Comparison of ENCODE assay signal across 8 cellular contexts in genomic region chr9:114806571-114806970, GRCh38. TPM values are rescaled to one million over a fixed set of nuclear protein-coding genes. Genes with fewer than 3 reads are reported as not detected.
DNase-seq lines count a peak whose midpoint lies in the region; ATAC-seq and TF ChIP-seq lines count a peak whose summit lies in the region.

No MANE protein-coding gene starts in this region.

- intact Hi-C loops in stomach (cut with DNase I; ENCODE audit: low total_unique reads), result no loop called here

- no peaks in the 10 kb centered on the region for H3K36me3 ChIP-seq in stomach

- CTCF ChIA-PET in activated CD8-positive, alpha-beta memory T cell treated with anti-CD3 and anti-CD28 coated beads, Interleukin-2, amount 10 ng/mL, durations not matched to agents 7 days and 5 days (lab: Charles Lee), result interaction anchor here (0.7 kb wide), 1 partner anchor 54 kb away, joined by 5 read pairs; no protein-coding TSS in a partner anchor

- TF ChIP-seq CTCF in stomach (IDR thresholded peaks at IDR 0.05), result no peak

- H3K27me3 Mint-ChIP-seq in activated CD8-positive, alpha-beta memory T cell treated with anti-CD3 and anti-CD28 coated beads, Interleukin-2, amount 10 ng/mL, durations not matched to agents 7 days and 5 days, result peaks cover 21% of the 10 kb centered on the region
- no peaks in the 10 kb centered on the region for H3K27me3 Mint-ChIP-seq in activated naive CD8-positive, alpha-beta T cell treated with anti-CD3 and anti-CD28 coated beads, Interleukin-2, amount 50 U/mL, for 24 hours

- peaks cover 20 to 40% (median 33%) of the 10 kb centered on the region in 4 donors for H3K4me1 ChIP-seq in stomach

- peak overlapping the region in 1 of 4 donors; percentile 24 for H3K4me3 ChIP-seq in stomach

- no peak for TF ChIP-seq POLR2A in stomach (IDR thresholded peaks at IDR 0.05)

- peaks cover 23% of the 10 kb centered on the region for H3K4me1 Mint-ChIP-seq in activated CD8-positive, alpha-beta memory T cell treated with anti-CD3 and anti-CD28 coated beads, Interleukin-2, amount 10 ng/mL, durations not matched to agents 7 days and 5 days
- peaks cover 27% of the 10 kb centered on the region for H3K4me1 Mint-ChIP-seq in activated naive CD8-positive, alpha-beta T cell treated with anti-CD3 and anti-CD28 coated beads, Interleukin-2, amount 50 U/mL, for 24 hours

- H3K4me3 Mint-ChIP-seq in activated CD8-positive, alpha-beta memory T cell treated with anti-CD3 and anti-CD28 coated beads, Interleukin-2, amount 10 ng/mL, durations not matched to agents 7 days and 5 days, result no peak overlapping the region
- H3K4me3 Mint-ChIP-seq in activated naive CD8-positive, alpha-beta T cell treated with anti-CD3 and anti-CD28 coated beads, Interleukin-2, amount 50 U/mL, for 24 hours, result peak overlapping the region; percentile 33

- no peaks in the 10 kb centered on the region for H3K27me3 ChIP-seq in stomach

- no peaks in the 10 kb centered on the region for H3K9me3 ChIP-seq in stomach

- no peaks in the 10 kb centered on the region for H3K9me3 Mint-ChIP-seq in activated CD8-positive, alpha-beta memory T cell treated with anti-CD3 and anti-CD28 coated beads, Interleukin-2, amount 10 ng/mL, durations not matched to agents 7 days and 5 days (ENCODE audit: low read depth)
- H3K9me3 Mint-ChIP-seq in activated naive CD8-positive, alpha-beta T cell treated with anti-CD3 and anti-CD28 coated beads, Interleukin-2, amount 50 U/mL, for 24 hours, result no peaks in the 10 kb centered on the region

- no peak overlapping the region for H3K27ac Mint-ChIP-seq in activated CD8-positive, alpha-beta memory T cell treated with anti-CD3 and anti-CD28 coated beads, Interleukin-2, amount 10 ng/mL, durations not matched to agents 7 days and 5 days
- peak overlapping the region; percentile 33 for H3K27ac Mint-ChIP-seq in activated naive CD8-positive, alpha-beta T cell treated with anti-CD3 and anti-CD28 coated beads, Interleukin-2, amount 50 U/mL, for 24 hours

- peak; percentile 47 for ATAC-seq in activated CD8-positive, alpha-beta memory T cell treated with anti-CD3 and anti-CD28 coated beads, Interleukin-2, amount 10 ng/mL, durations not matched to agents 7 days and 5 days
- ATAC-seq in HG03060 (IDR thresholded peaks at IDR 0.05; ENCODE audit: low read depth, unreplicated experiment) (peak; percentile 26), SK-N-SH treated with all-trans-retinoic acid at 6 μM for 48 hours (no peak)
- ATAC-seq in activated naive CD8-positive, alpha-beta T cell treated with anti-CD3 and anti-CD28 coated beads, Interleukin-2, amount 50 U/mL, for 24 hours, result peak; percentile 38

- H3K27ac ChIP-seq in stomach, result peak overlapping the region; percentile 23 to 90 (median 82)

- H3K36me3 Mint-ChIP-seq in activated CD8-positive, alpha-beta memory T cell treated with anti-CD3 and anti-CD28 coated beads, Interleukin-2, amount 10 ng/mL, durations not matched to agents 7 days and 5 days, result peaks cover 5% of the 10 kb centered on the region
- H3K36me3 Mint-ChIP-seq in activated naive CD8-positive, alpha-beta T cell treated with anti-CD3 and anti-CD28 coated beads, Interleukin-2, amount 50 U/mL, for 24 hours (ENCODE audit: low read depth), result no peaks in the 10 kb centered on the region

- DNase-seq in activated CD8-positive, alpha-beta memory T cell treated with anti-CD3 and anti-CD28 coated beads, Interleukin-2, amount 10 ng/mL, durations not matched to agents 7 days and 5 days, result no peak
- DNase-seq in activated CD8-positive, alpha-beta memory T cell treated with anti-CD3 and anti-CD28 coated beads, Interleukin-2, amount 50 U/mL, for 4 hours, result no peak
- no peak for DNase-seq in activated naive CD8-positive, alpha-beta T cell treated with anti-CD3 and anti-CD28 coated beads, Interleukin-2, amount 50 U/mL, for 24 hours
- no peak for DNase-seq in stomach
- no peak for DNase-seq in NCI-H187 treated with DMSO at 0.1 percent for 48 hours (lab: John Stamatoyannopoulos, UW)
- DNase-seq in effector CD4-positive, alpha-beta T cell, result no peak

- TF ChIP-seq EP300 in stomach (IDR thresholded peaks at IDR 0.05), result no peak

- whole genome bisulfite sequencing in stomach, 5 donors, result 10 to 34% (median 16%) methylated on average over 2 of the region's 2 CpGs

TF ChIP-seq in SK-N-SH treated with all-trans-retinoic acid at 6 μM for 48 hours, 23 proteins besides CTCF, POLR2A, EP300 and RAD21:
- no peak for TF ChIP-seq TCF4 (CRISPR knock-in tag; IDR thresholded peaks at IDR 0.05; ENCODE audit: borderline replicate concordance)
- no peak for TF ChIP-seq GLIS3 (CRISPR knock-in tag; IDR thresholded peaks at IDR 0.05)
- TF ChIP-seq SNAI2 (CRISPR knock-in tag; IDR thresholded peaks at IDR 0.05), result no peak
- TF ChIP-seq ZC3H10 (CRISPR knock-in tag; IDR thresholded peaks at IDR 0.05), result no peak
- no peak for TF ChIP-seq ZFP30 (CRISPR knock-in tag; IDR thresholded peaks at IDR 0.05)
TF ChIP-seq in SK-N-SH treated with all-trans-retinoic acid at 6 μM for 48 hours: peak in this region for 0.

RNA-seq across cellular contexts. Expression of gene TNFSF15, which starts 0.7 kb away (rescaled TPM):
- under 1 TPM; 0.06 to 0.16 TPM for total RNA-seq in activated CD8-positive, alpha-beta memory T cell treated with anti-CD3 and anti-CD28 coated beads, Interleukin-2, amount 10 ng/mL, durations not matched to agents 7 days and 5 days
- total RNA-seq in stomach, result 10 to 100 TPM in 1 of 5 donors, 1 to 10 TPM in 4; 1.4 to 12.3 (median 5.9) TPM
- polyA plus RNA-seq in stomach, result 1 to 10 TPM in 2 of 3 donors, under 1 TPM in 1; 0.31 to 1.1 (median 1.1) TPM
